ENCODE assay signal across 7 cellular contexts in genomic region chr10:46556515-46557318, GRCh38. TPM values are rescaled to one million over a fixed set of nuclear protein-coding genes. Genes with fewer than 3 reads are reported as not detected.
DNase-seq lines count a peak whose midpoint lies in the region; ATAC-seq and TF ChIP-seq lines count a peak whose summit lies in the region.

TSS of gene GPRIN2 (minus strand) at chr10:46556658. CDS start at chr10:46550736, 5,922 bp downstream.

- H3K27me3 ChIP-seq in kidney epithelial cell (ENCODE audit: control insufficient read depth, insufficient read depth, low read length) = peaks cover 53% of the 10 kb centered on the region

- in situ Hi-C loops in astrocyte of the cerebellum (cut with HindIII; ENCODE audit: low sequenced_read_pairs) = no loop called here

- H3K4me3 ChIP-seq in astrocyte of the cerebellum (ENCODE audit: low read depth, low read length) (peak within 1 kb of the TSS; percentile 42), kidney epithelial cell (ENCODE audit: low read depth, low read length) (peak within 1 kb of the TSS; percentile 48)

- ATAC-seq in stimulated activated naive CD8-positive, alpha-beta T cell treated with anti-CD3 and anti-CD28 coated beads, Interleukin-15, Interleukin-2, amounts not matched to agents 100 U/mL and 50 U/mL, for 24 hours = no peak
- ATAC-seq in HG03439 (IDR thresholded peaks at IDR 0.05; ENCODE audit: unreplicated experiment) = no peak

- DNase-seq in NCI-H510A (lab: John Stamatoyannopoulos, UW) = peak; percentile 38
- DNase-seq in astrocyte of the cerebellum (ENCODE audit: low read depth) = no peak
- DNase-seq in kidney epithelial cell (ENCODE audit: low read depth) = no peak
- peak; percentile 9 for DNase-seq in stimulated activated naive CD8-positive, alpha-beta T cell treated with anti-CD3 and anti-CD28 coated beads, Interleukin-15, Interleukin-2, amounts not matched to agents 100 U/mL and 50 U/mL, for 24 hours
- no peak for DNase-seq in DMS153 (lab: John Stamatoyannopoulos, UW)
- no peak for DNase-seq in hippocampal formation (lab: John Stamatoyannopoulos, UW)

- H3K36me3 ChIP-seq in kidney epithelial cell (ENCODE audit: control insufficient read depth, insufficient read depth, low read length) = no peaks in the 10 kb centered on the region

- no peak for TF ChIP-seq CTCF in astrocyte of the cerebellum (IDR thresholded peaks at IDR 0.05; ENCODE audit: low read depth, low read length, missing control alignments)
- no peak for TF ChIP-seq CTCF in kidney epithelial cell (IDR thresholded peaks at IDR 0.05; ENCODE audit: insufficient read depth, low read length, poor library complexity, severe bottlenecking)

RNA-seq across cellular contexts. Expression of gene GPRIN2, which starts in this region (rescaled TPM):
- total RNA-seq in kidney epithelial cell = 9.2 and 17.0 TPM in 2 replicates

Comparison
In these comparisons a context has a peak if more than half of its experiments do, and no peak if none do; other contexts are left out.
1. DNase-seq: peak in NCI-H510A (single experiment) and stimulated activated naive CD8-positive, alpha-beta T cell treated with anti-CD3 and anti-CD28 coated beads, Interleukin-15, Interleukin-2, amounts not matched to agents 100 U/mL and 50 U/mL, for 24 hours (single experiment); none in astrocyte of the cerebellum (single experiment), kidney epithelial cell (single experiment), DMS153 (single experiment) and hippocampal formation (0 of 2).